In genomic region chrX:107935200-107935599, GRCh38 we compare ENCODE assay signal across 12 cellular contexts. TPM values are rescaled to one million over a fixed set of nuclear protein-coding genes. Genes with fewer than 3 reads are reported as not detected.
DNase-seq lines count a peak whose midpoint lies in the region; ATAC-seq and TF ChIP-seq lines count a peak whose summit lies in the region.
"Had no signal": no experiment of that assay in that cellular context is flagged by ENCODE, and none has a peak within 500 bp of the region (broad histone marks: within the 10 kb centered on the region; RNA-seq: fewer than 3 reads in every experiment).

No MANE protein-coding gene starts in this region.

- H3K79me2 ChIP-seq in GM23248 (ENCODE audit: insufficient read depth), result no peaks in the 10 kb centered on the region
- no peaks in the 10 kb centered on the region for H3K79me2 ChIP-seq in PC-3 (ENCODE audit: low read length)
- no peaks in the 10 kb centered on the region for H3K79me2 ChIP-seq in osteoblast (ENCODE audit: insufficient read depth, low read length)

- no peaks in the 10 kb centered on the region for H3K4me1 ChIP-seq in GM23248 (ENCODE audit: insufficient read depth)
- H3K4me1 ChIP-seq in PC-3 (ENCODE audit: insufficient read depth, low read length), result no peaks in the 10 kb centered on the region
- H3K4me1 ChIP-seq in esophagus squamous epithelium, result peaks cover 0 to 14% (median 0%) of the 10 kb centered on the region in 3 donors
- H3K4me1 ChIP-seq in osteoblast (ENCODE audit: insufficient read depth, low read length), result no peaks in the 10 kb centered on the region
- H3K4me1 ChIP-seq in lower lobe of right lung, result no peaks in the 10 kb centered on the region

- no peaks in the 10 kb centered on the region for H4K20me1 ChIP-seq in GM23248 (ENCODE audit: insufficient read depth)
- H4K20me1 ChIP-seq in PC-3 (ENCODE audit: low read length), result no peaks in the 10 kb centered on the region
- peaks cover 4% of the 10 kb centered on the region for H4K20me1 ChIP-seq in osteoblast (ENCODE audit: insufficient read depth, low read length)

- H3K27me3 ChIP-seq in GM23248 (replicated peaks; ENCODE audit: insufficient read depth) (no peaks in the 10 kb centered on the region), PC-3 (ENCODE audit: low read length) (no peaks in the 10 kb centered on the region), esophagus squamous epithelium (no peaks in the 10 kb centered on the region), osteoblast (ENCODE audit: insufficient read depth, low read length) (peaks cover 4% of the 10 kb centered on the region), lower lobe of right lung (ENCODE audit: low read depth) (no peaks in the 10 kb centered on the region)

- H3K4me3 ChIP-seq in GM23248, result peak overlapping the region; percentile 53; the same call in 1 of the 2 replicates
- H3K4me3 ChIP-seq in PC-3 (ENCODE audit: low read length), result no peak overlapping the region
- H3K4me3 ChIP-seq in esophagus squamous epithelium, result peak overlapping the region in 3 of 4 donors; percentile 38 to 56 (median 43)
- no peak overlapping the region for H3K4me3 ChIP-seq in osteoblast (ENCODE audit: insufficient read depth, low read length)
- H3K4me3 ChIP-seq in lower lobe of right lung, result no peak overlapping the region

- intact Hi-C loops in PC-3 (cut with micrococcal nuclease) (no loop called here), esophagus squamous epithelium (cut with DNase I) (no loop called here), lower lobe of right lung (cut with DNase I) (no loop called here)

- H3K9me2 ChIP-seq in GM23248 (ENCODE audit: insufficient read depth) (no peaks in the 10 kb centered on the region), PC-3 (replicated peaks; ENCODE audit: low read length) (no peaks in the 10 kb centered on the region)

- no peaks in the 10 kb centered on the region for H3F3A ChIP-seq in GM23248 (ENCODE audit: insufficient read depth)
- no peaks in the 10 kb centered on the region for H3F3A ChIP-seq in PC-3 (ENCODE audit: low read length, unreplicated experiment)

- POLR2A ChIA-PET in PC-3 (lab: Charles Lee; ENCODE audit: unreplicated experiment), result no interaction called here

- no TSS peak for BruUV-seq in PC-3 (replicated peaks; lab: Mats Ljungman, UMichigan)

- ATAC-seq in PC-3, result peak; percentile 42
- ATAC-seq in lower lobe of right lung, result no peak
- no peak for ATAC-seq in stimulated activated naive B cell treated with anti-CD40 and anti-IgM and Interleukin-4, amounts not matched to agents 10 μg/mL and 1 μg/mL and 100 μg/mL, for 72 hours (replicated peaks)
- ATAC-seq in GM18511 (IDR thresholded peaks at IDR 0.05; ENCODE audit: unreplicated experiment), result no peak
- ATAC-seq: activated T-helper 17 cell treated with anti-CD3 and anti-CD28 coated beads, Interleukin-2, amount 50 U/mL, for 72 hours; effector memory CD8-positive, alpha-beta T cell; stimulated activated naive CD8-positive, alpha-beta T cell treated with anti-CD3 and anti-CD28 coated beads, Interleukin-15, amount 100 ng/mL, for 72 hours had no signal

- peaks cover 3 to 5% of the 10 kb centered on the region in 2 donors for H3K9me3 Mint-ChIP-seq in stimulated activated naive B cell treated with anti-CD40 and anti-IgM and Interleukin-4, amounts not matched to agents 10 μg/mL and 1 μg/mL and 100 μg/mL, for 72 hours
- H3K9me3 Mint-ChIP-seq: activated T-helper 17 cell treated with anti-CD3 and anti-CD28 coated beads, Interleukin-2, amount 50 U/mL, for 72 hours; effector memory CD8-positive, alpha-beta T cell; stimulated activated naive CD8-positive, alpha-beta T cell treated with anti-CD3 and anti-CD28 coated beads, Interleukin-15, amount 100 ng/mL, for 72 hours had no signal

- H3K9me3 ChIP-seq in GM23248 (ENCODE audit: low read depth), result no peaks in the 10 kb centered on the region
- H3K9me3 ChIP-seq in PC-3 (ENCODE audit: low read length), result no peaks in the 10 kb centered on the region
- H3K9me3 ChIP-seq in esophagus squamous epithelium, result no peaks in the 10 kb centered on the region
- no peaks in the 10 kb centered on the region for H3K9me3 ChIP-seq in osteoblast (ENCODE audit: low read depth, low read length)
- H3K9me3 ChIP-seq in lower lobe of right lung, result no peaks in the 10 kb centered on the region

- H3K27me3 Mint-ChIP-seq in stimulated activated naive B cell treated with anti-CD40 and anti-IgM and Interleukin-4, amounts not matched to agents 10 μg/mL and 1 μg/mL and 100 μg/mL, for 72 hours, result peaks cover 13 to 19% of the 10 kb centered on the region in 2 donors

- no peak overlapping the region for H2AFZ ChIP-seq in GM23248
- H2AFZ ChIP-seq in PC-3 (ENCODE audit: low read length), result peak overlapping the region; percentile 57; the same call in 1 of the 2 replicates
- no peak overlapping the region for H2AFZ ChIP-seq in osteoblast (ENCODE audit: low read length)

- no peak for TF ChIP-seq POLR2A in esophagus squamous epithelium (IDR thresholded peaks at IDR 0.05)

- H3K27ac ChIP-seq in GM23248, result no peak overlapping the region
- H3K27ac ChIP-seq in PC-3 (ENCODE audit: low read length), result no peak overlapping the region
- no peak overlapping the region for H3K27ac ChIP-seq in esophagus squamous epithelium
- H3K27ac ChIP-seq in osteoblast (ENCODE audit: low read depth, low read length), result no peak overlapping the region
- H3K27ac ChIP-seq in lower lobe of right lung, result no peak overlapping the region

- H3K4me2 ChIP-seq in GM23248 (ENCODE audit: unreplicated experiment) (no peak overlapping the region), PC-3 (ENCODE audit: low read length) (peak overlapping the region; percentile 74; the same call in 1 of the 2 replicates), osteoblast (ENCODE audit: insufficient read depth, low read length) (peak overlapping the region; percentile 51)

- no peaks in the 10 kb centered on the region for H3K36me3 ChIP-seq in GM23248 (ENCODE audit: low read depth)
- no peaks in the 10 kb centered on the region for H3K36me3 ChIP-seq in PC-3 (ENCODE audit: low read depth, low read length)
- no peaks in the 10 kb centered on the region for H3K36me3 ChIP-seq in esophagus squamous epithelium
- no peaks in the 10 kb centered on the region for H3K36me3 ChIP-seq in osteoblast (ENCODE audit: insufficient read depth, low read length)
- no peaks in the 10 kb centered on the region for H3K36me3 ChIP-seq in lower lobe of right lung

- 14 to 18% methylated on average over 6 of the region's 7 CpGs for WGBS in GM23248 (ENCODE audit: low coverage in 1 of 2, low lambda C conversion rate in 2 of 2, missing lambda C conversion rate in 2 of 2), 2 experiments
- WGBS in esophagus squamous epithelium, 2 donors, result 19 to 47% methylated on average over 4 to 7 of the region's 7 CpGs

- H3K4me1 Mint-ChIP-seq in stimulated activated naive B cell treated with anti-CD40 and anti-IgM and Interleukin-4, amounts not matched to agents 10 μg/mL and 1 μg/mL and 100 μg/mL, for 72 hours, result peaks cover 0 to 2% of the 10 kb centered on the region in 2 donors
- H3K4me1 Mint-ChIP-seq: activated T-helper 17 cell treated with anti-CD3 and anti-CD28 coated beads, Interleukin-2, amount 50 U/mL, for 72 hours had no signal

- H3K4me3 Mint-ChIP-seq in stimulated activated naive B cell treated with anti-CD40 and anti-IgM and Interleukin-4, amounts not matched to agents 10 μg/mL and 1 μg/mL and 100 μg/mL, for 72 hours, result no peak overlapping the region
- H3K4me3 Mint-ChIP-seq: activated T-helper 17 cell treated with anti-CD3 and anti-CD28 coated beads, Interleukin-2, amount 50 U/mL, for 72 hours; effector memory CD8-positive, alpha-beta T cell had no signal

- no peak overlapping the region for H3K9ac ChIP-seq in GM23248
- no peak overlapping the region for H3K9ac ChIP-seq in PC-3 (ENCODE audit: low read length)

- DNase-seq in GM23248 (peak; percentile 43), PC-3 (peak; percentile 44), esophagus squamous epithelium (lab: John Stamatoyannopoulos, UW) (no peak), osteoblast (ENCODE audit: insufficient read length, low spot score, missing footprints) (peak; percentile 76), lower lobe of right lung (no peak), NCI-H1048 (lab: John Stamatoyannopoulos, UW) (no peak)
- DNase-seq in stimulated activated naive B cell treated with anti-CD40 and anti-IgM and Interleukin-4, amounts not matched to agents 10 μg/mL and 1 μg/mL and 100 μg/mL, for 72 hours, result no peak
- DNase-seq: effector memory CD8-positive, alpha-beta T cell; stimulated activated naive CD8-positive, alpha-beta T cell treated with anti-CD3 and anti-CD28 coated beads, Interleukin-15, amount 100 ng/mL, for 72 hours had no signal

- H3K36me3 Mint-ChIP-seq in stimulated activated naive B cell treated with anti-CD40 and anti-IgM and Interleukin-4, amounts not matched to agents 10 μg/mL and 1 μg/mL and 100 μg/mL, for 72 hours, result no peaks in the 10 kb centered on the region

- TF ChIP-seq CTCF in PC-3 (conservative IDR thresholded peaks at IDR 0.05; ENCODE audit: low read depth, low read length) (no peak), esophagus squamous epithelium (IDR thresholded peaks at IDR 0.05) (no peak), osteoblast (IDR thresholded peaks at IDR 0.05; ENCODE audit: extremely low read depth, low read depth, low read length) (no peak), lower lobe of right lung (IDR thresholded peaks at IDR 0.05) (no peak)

- in situ Hi-C loops in GM23248 (cut with MboI), result no loop called here

- no peak overlapping the region for H3K27ac Mint-ChIP-seq in stimulated activated naive B cell treated with anti-CD40 and anti-IgM and Interleukin-4, amounts not matched to agents 10 μg/mL and 1 μg/mL and 100 μg/mL, for 72 hours
- H3K27ac Mint-ChIP-seq: activated T-helper 17 cell treated with anti-CD3 and anti-CD28 coated beads, Interleukin-2, amount 50 U/mL, for 72 hours; effector memory CD8-positive, alpha-beta T cell had no signal

- CTCF ChIA-PET in PC-3 (lab: Charles Lee), result no interaction called here

RNA-seq across cellular contexts. Expression of gene TEX13B, which starts 47.0 kb away (rescaled TPM):
- not detected in 2 replicates for total RNA-seq in GM23248 (2014; rRNA removed; shearing (Covaris generic))
- polyA plus RNA-seq in GM23248 (2016; fragmentation: Nextera tagmentation; extraction: Ambion mirVana), result not detected in 2 replicates
- total RNA-seq in PC-3 (2014; rRNA removed) (not detected in 2 replicates), esophagus squamous epithelium (not detected), osteoblast (not detected in 2 replicates), lower lobe of right lung (not detected)
- total RNA-seq: activated T-helper 17 cell treated with anti-CD3 and anti-CD28 coated beads, Interleukin-2, amount 50 U/mL, for 72 hours; mononuclear cell had no signal

Comparison
In these comparisons a context has a peak if more than half of its experiments do, and no peak if none do; other contexts are left out.
1. DNase-seq: peak in GM23248 (single experiment), PC-3 (single experiment) and osteoblast (single experiment); none in esophagus squamous epithelium (single experiment), lower lobe of right lung (single experiment), NCI-H1048 (single experiment) and stimulated activated naive B cell treated with anti-CD40 and anti-IgM and Interleukin-4, amounts not matched to agents 10 μg/mL and 1 μg/mL and 100 μg/mL, for 72 hours (single experiment).
2. H3K4me3 ChIP-seq: peak in GM23248 (single experiment) and esophagus squamous epithelium (3 of 4); none in PC-3 (single experiment), osteoblast (single experiment) and lower lobe of right lung (single experiment).